Comparison of ENCODE assay signal across 8 cellular contexts in genomic region chr7:2631924-2632716, GRCh38. TPM values are rescaled to one million over a fixed set of nuclear protein-coding genes. Genes with fewer than 3 reads are reported as not detected.
DNase-seq lines count a peak whose midpoint lies in the region; ATAC-seq and TF ChIP-seq lines count a peak whose summit lies in the region.

TSS of gene TTYH3 (plus strand) at chr7:2631986. CDS start at chr7:2632156, 170 bp downstream.

- H3K4me1 ChIP-seq in HEK293 (ENCODE audit: control insufficient read depth, insufficient read depth, low read length) (peaks cover 8% of the 10 kb centered on the region; the same call in 1 of the 2 replicates), NT2/D1 (ENCODE audit: insufficient read depth, insufficient read length) (peaks cover 35% of the 10 kb centered on the region), duodenal mucosa (ENCODE audit: control insufficient read depth in 1 of 2, insufficient read depth in 2 of 2, low read length in 2 of 2) (peaks cover 46 to 56% of the 10 kb centered on the region in 2 donors), aorta (ENCODE audit: control insufficient read depth in 1 of 2, insufficient read depth in 2 of 2, low read length in 2 of 2) (no peaks in the 10 kb centered on the region)

- intact Hi-C loops in aorta (cut with DNase I): loop anchor here in 1 of 2 donors (1.0 kb wide), 1 partner anchor 11 kb away; no protein-coding TSS in a partner anchor

- CTCF ChIA-PET in HEK293 (lab: Yijun Ruan, JAX): interaction anchor here (0.7 to 1.8 kb wide), 2 partner anchors 48 to 78 kb away, joined by 5 to 7 read pairs; no protein-coding TSS in a partner anchor

- H3K27me3 ChIP-seq in NT2/D1 (ENCODE audit: insufficient read depth, insufficient read length) (no peaks in the 10 kb centered on the region), duodenal mucosa (ENCODE audit: control insufficient read depth in 1 of 2, insufficient read depth in 2 of 2, low read length in 2 of 2) (no peaks in the 10 kb centered on the region), aorta (ENCODE audit: control insufficient read depth in 1 of 2, insufficient read depth in 2 of 2, low read length in 1 of 2) (no peaks in the 10 kb centered on the region)

- H3K36me3 ChIP-seq in HEK293 (ENCODE audit: control insufficient read depth in 2 of 2, insufficient read depth in 1 of 2, low read length in 2 of 2) (peaks cover 0 to 14% of the 10 kb centered on the region in 2 experiments; a peak in 1 of 3 replicates), NT2/D1 (ENCODE audit: insufficient read depth, insufficient read length, low read length) (peaks cover 26% of the 10 kb centered on the region), duodenal mucosa (ENCODE audit: control insufficient read depth in 1 of 2, insufficient read depth in 2 of 2, low read length in 2 of 2) (no peaks in the 10 kb centered on the region), aorta (ENCODE audit: control insufficient read depth in 1 of 2, insufficient read depth in 2 of 2, low read length in 1 of 2) (no peaks in the 10 kb centered on the region)

- H3K9me3 ChIP-seq in HEK293 (ENCODE audit: control insufficient read depth, insufficient read depth, low read depth, low read length): no peaks in the 10 kb centered on the region
- H3K9me3 ChIP-seq in NT2/D1 (ENCODE audit: insufficient read depth, low read length): no peaks in the 10 kb centered on the region
- H3K9me3 ChIP-seq in duodenal mucosa (ENCODE audit: control insufficient read depth in 1 of 2, low read length in 2 of 2): no peaks in the 10 kb centered on the region
- no peaks in the 10 kb centered on the region for H3K9me3 ChIP-seq in aorta (ENCODE audit: control insufficient read depth, low read length)

- POLR2A ChIA-PET in HEK293 (lab: Yijun Ruan, JAX): interaction anchor here (0.7 to 1.9 kb wide), 5 partner anchors 10 to 34 kb away, joined by 3 to 12 read pairs (median 4); no protein-coding TSS in a partner anchor

- H3K4me3 ChIP-seq in HEK293 (ENCODE audit: low read depth, low read length): peak within 1 kb of the TSS; percentile 85
- peak within 1 kb of the TSS; percentile 91 for H3K4me3 ChIP-seq in NT2/D1 (ENCODE audit: insufficient read length, low read depth)
- peak within 1 kb of the TSS; percentile 85 to 89 for H3K4me3 ChIP-seq in duodenal mucosa (ENCODE audit: low read depth in 1 of 2, low read length in 2 of 2)
- peak within 1 kb of the TSS; percentile 74 to 79 for H3K4me3 ChIP-seq in aorta (ENCODE audit: low read length in 2 of 2)

- ATAC-seq in GM18520 (IDR thresholded peaks at IDR 0.05; ENCODE audit: unreplicated experiment): peak; percentile 23
- ATAC-seq in aorta (ENCODE audit: low FRiP score): peak; percentile 0

- 0 to 1% methylated on average over 29 to 65 of the region's 65 CpGs for WGBS in aorta, 2 donors

- no peak for TF ChIP-seq CTCF in HEK293 (tag by site-specific recombination; IDR thresholded peaks at IDR 0.05)

- no peak for DNase-seq in NT2/D1 (ENCODE audit: low read depth, low spot score)
- DNase-seq in mucosa of gallbladder (ENCODE audit: low spot score): no peak
- DNase-seq in aorta: peak in 1 of 2 donors; percentile 71
- no peak for DNase-seq in DMS79 (lab: John Stamatoyannopoulos, UW)
- no peak for DNase-seq in pons (ENCODE audit: low spot score)

- H3K9ac ChIP-seq in NT2/D1 (ENCODE audit: insufficient read length, low read depth) (peak within 1 kb of the TSS; percentile 96), duodenal mucosa (ENCODE audit: low read depth in 1 of 2, low read length in 2 of 2) (peak within 1 kb of the TSS; percentile 81 to 93)

- peak within 1 kb of the TSS; percentile 75 for H3K27ac ChIP-seq in HEK293 (ENCODE audit: extremely low read depth, low read depth, low read length)
- peak within 1 kb of the TSS; percentile 65 for H3K27ac ChIP-seq in duodenal mucosa (ENCODE audit: low read depth, low read length)
- H3K27ac ChIP-seq in aorta (ENCODE audit: low read depth in 1 of 2, low read length in 2 of 2): peak within 1 kb of the TSS in 1 of 2 donors; percentile 66

TF ChIP-seq in HEK293, 187 proteins besides CTCF, POLR2A, EP300 and RAD21 (continues in another document):
- TF ChIP-seq BCL6B (tag by site-specific recombination; IDR thresholded peaks at IDR 0.05): no peak
- TF ChIP-seq BCL11A (tag by site-specific recombination; IDR thresholded peaks at IDR 0.05; ENCODE audit: low read depth): peak; percentile 64
- TF ChIP-seq ZNF768 (tag by site-specific recombination; IDR thresholded peaks at IDR 0.05): no peak
- peak; percentile 51 for TF ChIP-seq ZBTB10 (tag by site-specific recombination; IDR thresholded peaks at IDR 0.05)
- TF ChIP-seq SALL2 (tag by site-specific recombination; IDR thresholded peaks at IDR 0.05; ENCODE audit: borderline replicate concordance): no peak
- no peak for TF ChIP-seq ZNF518A (tag by site-specific recombination; conservative IDR thresholded peaks at IDR 0.05; ENCODE audit: low read depth)
- no peak for TF ChIP-seq AEBP2 (tag by site-specific recombination; IDR thresholded peaks at IDR 0.05; ENCODE audit: borderline replicate concordance)

RNA-seq across cellular contexts. Expression of gene TTYH3, which starts in this region (rescaled TPM):
- 81.3 TPM for total RNA-seq in mucosa of gallbladder
- 10 to 100 TPM; 58.9 to 79.9 TPM for total RNA-seq in aorta
- 10 to 100 TPM; 10.5 to 14.9 TPM for polyA plus RNA-seq in aorta
